Comparison of ENCODE assay signal across 22 cellular contexts in the genomic region with DNA sequence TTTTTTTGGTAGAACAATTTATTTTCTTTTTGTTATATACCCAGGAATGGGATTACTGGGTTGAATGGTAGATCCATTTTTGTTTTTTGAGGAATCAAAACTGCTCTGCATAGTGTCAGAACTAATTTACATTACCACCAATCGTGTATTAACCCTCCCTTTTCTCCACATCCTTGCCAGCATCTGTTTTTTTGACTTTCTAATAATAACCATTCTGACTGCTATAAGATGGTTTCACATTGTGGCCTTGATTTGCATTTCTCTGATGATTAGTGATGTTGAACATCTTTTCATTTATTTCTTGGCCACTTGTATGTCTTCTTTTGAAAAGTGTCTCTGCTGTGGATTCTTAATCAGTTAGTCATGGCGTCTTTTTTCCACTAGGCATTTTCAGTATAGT.
"Had no signal": no experiment of that assay in that cellular context is flagged by ENCODE, and none has a peak within 500 bp of the region (broad histone marks: within the 10 kb centered on the region; RNA-seq: fewer than 3 reads in every experiment).

No MANE protein-coding gene starts in this region.

- DNase-seq: activated B cell treated with CpG ODN at 0.5 μM for 24 hours; activated CD4-positive, alpha-beta T cell treated with anti-CD3 and anti-CD28 coated beads for 4 hours; activated CD8-positive, alpha-beta T cell treated with anti-CD3 and anti-CD28 coated beads for 36 hours; activated naive CD4-positive, alpha-beta T cell treated with anti-CD3 and anti-CD28 coated beads, Interleukin-2, amount 10 ng/mL, durations not matched to agents 7 days and 5 days; activated naive CD8-positive, alpha-beta T cell treated with anti-CD3 and anti-CD28 coated beads, Interleukin-2, amount 50 U/mL, for 24 hours; activated T-cell treated with anti-CD3 and anti-CD28 coated beads, Interleukin-2, amount 50 U/mL, for 24 hours; anterior cingulate cortex; brain microvascular endothelial cell; hypothalamus; natural killer cell; stimulated activated CD4-positive, alpha-beta T cell treated with anti-CD3 and anti-CD28 coated beads, Interleukin-4, amount 100 ng/mL, for 1 hour; stomach; trophoblast cell had no signal

- H3K79me2 ChIP-seq: parathyroid adenoma had no signal

- H3K4me2 ChIP-seq: smooth muscle cell had no signal

- H3K36me3 ChIP-seq: brain microvascular endothelial cell, neutrophil, stomach, vagina had no signal

- H3K4me3 ChIP-seq: coronary artery, lung, smooth muscle cell, stomach, vagina had no signal

- H3K27me3 ChIP-seq: brain microvascular endothelial cell, neutrophil, stomach, vagina had no signal

- H3K9me3 ChIP-seq: neutrophil, stomach, vagina had no signal

- H3K9ac ChIP-seq: parathyroid adenoma had no signal

- ATAC-seq: activated CD8-positive, alpha-beta T cell treated with anti-CD3 and anti-CD28 coated beads for 36 hours; activated naive CD8-positive, alpha-beta T cell treated with anti-CD3 and anti-CD28 coated beads, Interleukin-2, amount 50 U/mL, for 24 hours; left lobe of liver; natural killer cell; sciatic nerve; stimulated activated effector memory CD8-positive, alpha-beta T cell treated with anti-CD3 and anti-CD28 coated beads, Interleukin-12 subunit alpha, Interleukin-12 subunit beta, amount 100 ng/mL, for 72 hours had no signal

- H2AFZ ChIP-seq: parathyroid adenoma had no signal

- H3K4me1 ChIP-seq: parathyroid adenoma, stomach, vagina had no signal

- H3K27ac ChIP-seq: brain microvascular endothelial cell, coronary artery, neutrophil, parathyroid adenoma, stomach, vagina had no signal
